In the genomic region with DNA sequence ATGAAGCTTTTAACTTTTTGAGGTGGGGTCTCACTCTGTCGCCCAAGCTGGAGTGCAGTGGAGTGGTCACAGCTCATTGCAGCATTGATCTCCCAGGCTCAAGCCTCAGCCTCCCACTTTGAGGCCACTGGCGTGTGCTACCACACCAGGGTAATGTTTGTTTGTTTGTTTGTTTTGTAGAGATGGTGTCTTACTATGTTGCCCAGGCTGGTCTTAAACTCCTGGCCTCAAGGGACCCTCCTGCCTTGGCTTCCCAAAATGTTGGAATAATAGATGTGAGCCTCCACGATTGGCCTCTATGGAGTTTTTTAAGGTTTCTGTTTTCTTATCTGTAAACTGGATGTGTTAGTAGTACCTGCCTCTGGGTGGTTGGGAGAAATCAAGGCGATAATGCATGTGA, we compare ENCODE assay signal across 10 cellular contexts. TPM values are rescaled to one million over a fixed set of nuclear protein-coding genes. Genes with fewer than 3 reads are reported as not detected.
DNase-seq lines count a peak whose midpoint lies in the region; ATAC-seq and TF ChIP-seq lines count a peak whose summit lies in the region.
"Had no signal": no experiment of that assay in that cellular context is flagged by ENCODE, and none has a peak within 500 bp of the region (broad histone marks: within the 10 kb centered on the region; RNA-seq: fewer than 3 reads in every experiment).

No MANE protein-coding gene starts in this region.

- H3K9me3 Mint-ChIP-seq in activated T-cell treated with anti-CD3 and anti-CD28 coated beads, Interleukin-2, amount 50 U/mL, for 4 hours, result no peaks in the 10 kb centered on the region
- H3K9me3 Mint-ChIP-seq in activated T-helper 17 cell treated with anti-CD3 and anti-CD28 coated beads, Interleukin-2, amount 50 U/mL, for 72 hours, result no peaks in the 10 kb centered on the region
- H3K9me3 Mint-ChIP-seq in mesothelial cell of epicardium, result peaks cover 2% of the 10 kb centered on the region

- peaks cover 47% of the 10 kb centered on the region for H3K4me1 ChIP-seq in stomach smooth muscle (ENCODE audit: control insufficient read depth, insufficient read depth, low read length)

- no peak overlapping the region for H3K9ac ChIP-seq in stomach smooth muscle (ENCODE audit: low read length in 2 of 2)

- peak overlapping the region; percentile 79 for H3K27ac ChIP-seq in stomach smooth muscle (ENCODE audit: low read length)

- DNase-seq in activated T-cell treated with anti-CD3 and anti-CD28 coated beads, Interleukin-2, amount 50 U/mL, for 4 hours, result no peak
- DNase-seq in activated T-cell treated with anti-CD3 and anti-CD28 coated beads for 4 hours (no peak), mesothelial cell of epicardium (ENCODE audit: low spot score in 2 of 2, unreplicated experiment in 2 of 2) (no peak), MG63 (no peak), NCI-H1694 treated with DMSO at 0.1 percent for 48 hours (lab: John Stamatoyannopoulos, UW) (no peak)
- DNase-seq: NCI-H1436 treated with DMSO at 0.1 percent for 48 hours, upper lobe of left lung had no signal

- H3K4me3 Mint-ChIP-seq in activated T-cell treated with anti-CD3 and anti-CD28 coated beads, Interleukin-2, amount 50 U/mL, for 4 hours, result peak overlapping the region; percentile 52
- H3K4me3 Mint-ChIP-seq in activated T-helper 17 cell treated with anti-CD3 and anti-CD28 coated beads, Interleukin-2, amount 50 U/mL, for 72 hours, result peak overlapping the region; percentile 93
- H3K4me3 Mint-ChIP-seq in mesothelial cell of epicardium, result no peak overlapping the region

- H3K4me1 Mint-ChIP-seq in activated T-cell treated with anti-CD3 and anti-CD28 coated beads, Interleukin-2, amount 50 U/mL, for 4 hours (ENCODE audit: low read depth), result peaks cover 86% of the 10 kb centered on the region
- peaks cover 51% of the 10 kb centered on the region for H3K4me1 Mint-ChIP-seq in activated T-helper 17 cell treated with anti-CD3 and anti-CD28 coated beads, Interleukin-2, amount 50 U/mL, for 72 hours
- H3K4me1 Mint-ChIP-seq in mesothelial cell of epicardium, result peaks cover 43% of the 10 kb centered on the region

- H3K27ac Mint-ChIP-seq in activated T-helper 17 cell treated with anti-CD3 and anti-CD28 coated beads, Interleukin-2, amount 50 U/mL, for 72 hours, result peak overlapping the region; percentile 100
- H3K27ac Mint-ChIP-seq in mesothelial cell of epicardium, result peak overlapping the region; percentile 22

- no peaks in the 10 kb centered on the region for H3K9me3 ChIP-seq in stomach smooth muscle (ENCODE audit: control insufficient read depth in 2 of 2, low read length in 2 of 2)
- 0 out of 2 replicates have a peak, but pooled peaks cover 3% of the 10 kb centered on the region for H3K9me3 ChIP-seq in MG63
- H3K9me3 ChIP-seq: upper lobe of left lung had no signal

- H3K27me3 ChIP-seq in stomach smooth muscle (ENCODE audit: control insufficient read depth in 1 of 2, insufficient read depth in 2 of 2, low read length in 2 of 2) (no peaks in the 10 kb centered on the region), MG63 (no peaks in the 10 kb centered on the region)
- H3K27me3 ChIP-seq: upper lobe of left lung had no signal

- H3K4me3 ChIP-seq in stomach smooth muscle (ENCODE audit: low read length in 2 of 2) (no peak overlapping the region), MG63 (no peak overlapping the region)
- H3K4me3 ChIP-seq: upper lobe of left lung had no signal

- H3K27me3 Mint-ChIP-seq in activated T-cell treated with anti-CD3 and anti-CD28 coated beads, Interleukin-2, amount 50 U/mL, for 4 hours (ENCODE audit: low read depth), result no peaks in the 10 kb centered on the region
- H3K27me3 Mint-ChIP-seq in activated T-helper 17 cell treated with anti-CD3 and anti-CD28 coated beads, Interleukin-2, amount 50 U/mL, for 72 hours, result no peaks in the 10 kb centered on the region
- no peaks in the 10 kb centered on the region for H3K27me3 Mint-ChIP-seq in mesothelial cell of epicardium (ENCODE audit: low read depth)

- ATAC-seq in activated T-cell treated with anti-CD3 and anti-CD28 coated beads, Interleukin-2, amount 50 U/mL, for 4 hours, result no peak
- ATAC-seq in activated T-helper 17 cell treated with anti-CD3 and anti-CD28 coated beads, Interleukin-2, amount 50 U/mL, for 72 hours (replicated peaks), result no peak
- no peak for ATAC-seq in HG02852 (IDR thresholded peaks at IDR 0.05; ENCODE audit: unreplicated experiment)

- H3K36me3 ChIP-seq in stomach smooth muscle (ENCODE audit: control insufficient read depth in 2 of 2, insufficient read depth in 2 of 2, low read length in 2 of 2), result peaks cover 7 to 18% of the 10 kb centered on the region in 2 donors
- H3K36me3 ChIP-seq in MG63, result peaks cover 72% of the 10 kb centered on the region

- TF ChIP-seq CTCF in mesothelial cell of epicardium (IDR thresholded peaks at IDR 0.05; ENCODE audit: unreplicated experiment), result no peak

- peaks cover 23% of the 10 kb centered on the region for H3K36me3 Mint-ChIP-seq in activated T-cell treated with anti-CD3 and anti-CD28 coated beads, Interleukin-2, amount 50 U/mL, for 4 hours (ENCODE audit: insufficient read depth)
- H3K36me3 Mint-ChIP-seq in activated T-helper 17 cell treated with anti-CD3 and anti-CD28 coated beads, Interleukin-2, amount 50 U/mL, for 72 hours (ENCODE audit: low read depth), result peaks cover 57% of the 10 kb centered on the region
- H3K36me3 Mint-ChIP-seq in mesothelial cell of epicardium, result peaks cover 11% of the 10 kb centered on the region

RNA-seq across cellular contexts. Expression of gene MED15, which starts 41.4 kb away (rescaled TPM):
- total RNA-seq in activated T-cell treated with anti-CD3 and anti-CD28 coated beads, Interleukin-2, amount 50 U/mL, for 4 hours, result 10 to 100 TPM; 83.2 to 90.5 (median 84.0) TPM
- total RNA-seq in activated T-helper 17 cell treated with anti-CD3 and anti-CD28 coated beads, Interleukin-2, amount 50 U/mL, for 72 hours, result 100 to 1,000 TPM; 115 to 118 TPM
- total RNA-seq in mesothelial cell of epicardium, result 129 to 135 TPM (median 129 TPM) in 3 replicates
- 17.2 and 34.0 TPM in 2 replicates for total RNA-seq in MG63 (2014; rRNA removed; shearing (Covaris generic); ENCODE audit: low replicate concordance)

RNA-seq across cellular contexts. Expression of gene KLHL22, which starts 53.2 kb away (rescaled TPM):
- total RNA-seq in activated T-cell treated with anti-CD3 and anti-CD28 coated beads, Interleukin-2, amount 50 U/mL, for 4 hours, result 1 to 10 TPM; 4.6 to 5.8 (median 5.7) TPM
- total RNA-seq in activated T-helper 17 cell treated with anti-CD3 and anti-CD28 coated beads, Interleukin-2, amount 50 U/mL, for 72 hours, result 10 to 100 TPM; 19.3 to 22.4 TPM
- 58.4 to 60.3 TPM (median 59.9 TPM) in 3 replicates for total RNA-seq in mesothelial cell of epicardium
- total RNA-seq in MG63 (2014; rRNA removed; shearing (Covaris generic); ENCODE audit: low replicate concordance), result 29.1 and 36.0 TPM in 2 replicates
